ENCODE assay signal across 29 cellular contexts in genomic region chr7:130856866-130857265, GRCh38.
"Had no signal": no experiment of that assay in that cellular context is flagged by ENCODE, and none has a peak within 500 bp of the region (broad histone marks: within the 10 kb centered on the region; RNA-seq: fewer than 3 reads in every experiment).

No MANE protein-coding gene starts in this region.

- H3K4me3 Mint-ChIP-seq: naive thymus-derived CD4-positive, alpha-beta T cell; nephron; neural progenitor cell; stimulated activated effector memory CD8-positive, alpha-beta T cell treated with anti-CD3 and anti-CD28 coated beads, Interleukin-12 subunit alpha, Interleukin-12 subunit beta, amount 100 ng/mL, for 72 hours; type B pancreatic cell had no signal

- H3K27me3 ChIP-seq: esophagus muscularis mucosa, foreskin keratinocyte, heart right ventricle, left lung, neural progenitor cell, testis, tibial artery had no signal

- H3K4me1 Mint-ChIP-seq: naive thymus-derived CD4-positive, alpha-beta T cell; nephron; neural progenitor cell; stimulated activated effector memory CD8-positive, alpha-beta T cell treated with anti-CD3 and anti-CD28 coated beads, Interleukin-12 subunit alpha, Interleukin-12 subunit beta, amount 100 ng/mL, for 72 hours had no signal

- H3K27ac Mint-ChIP-seq: naive thymus-derived CD4-positive, alpha-beta T cell; nephron; neural progenitor cell; progenitor cell of endocrine pancreas; type B pancreatic cell had no signal

- H3K4me3 ChIP-seq: coronary artery, esophagus muscularis mucosa, heart right ventricle, left lung, neural progenitor cell, smooth muscle cell, testis, tibial artery had no signal

- H3K27ac ChIP-seq: coronary artery, esophagus muscularis mucosa, foreskin keratinocyte, heart right ventricle, left lung, neural progenitor cell, parathyroid adenoma, testis, tibial artery had no signal

- H3K4me2 ChIP-seq: neural progenitor cell, smooth muscle cell had no signal

- DNase-seq: dermis blood vessel endothelial cell; effector memory CD4-positive, alpha-beta T cell; foreskin keratinocyte; glutamatergic neuron; heart right ventricle; hippocampal formation; left cardiac atrium; left lung; mesendoderm; midbrain; naive thymus-derived CD4-positive, alpha-beta T cell; stimulated activated CD4-positive, alpha-beta T cell treated with anti-CD3 and anti-CD28 coated beads, Interleukin-12 subunit alpha, Interleukin-12 subunit beta, amount 100 ng/mL, for 4 hours; stimulated activated CD4-positive, alpha-beta T cell treated with anti-CD3 and anti-CD28 coated beads, Interleukin-2, amount 100 ng/mL, for 24 hours; stimulated activated CD4-positive, alpha-beta T cell treated with anti-CD3 and anti-CD28 coated beads, Interleukin-4, amount 100 ng/mL, for 24 hours; stimulated activated naive CD8-positive, alpha-beta T cell treated with anti-CD3 and anti-CD28 coated beads, Interleukin-15, Interleukin-2, amounts not matched to agents 100 U/mL and 50 U/mL, for 24 hours; substantia nigra; testis; tibial artery had no signal

- H3K36me3 ChIP-seq: neural progenitor cell had no signal

- H2AFZ ChIP-seq: neural progenitor cell, parathyroid adenoma had no signal

- FAIRE-seq: endothelial cell of umbilical vein, islet of Langerhans had no signal

- H3K9ac ChIP-seq: neural progenitor cell, parathyroid adenoma had no signal

- H3K4me1 ChIP-seq: esophagus muscularis mucosa, heart right ventricle, left lung, neural progenitor cell, parathyroid adenoma, testis, tibial artery had no signal

- H3K9me3 ChIP-seq: testis had no signal

- H3K79me2 ChIP-seq: parathyroid adenoma had no signal

- H3K36me3 Mint-ChIP-seq: neural progenitor cell; stimulated activated effector memory CD8-positive, alpha-beta T cell treated with anti-CD3 and anti-CD28 coated beads, Interleukin-12 subunit alpha, Interleukin-12 subunit beta, amount 100 ng/mL, for 72 hours; type B pancreatic cell had no signal

- H3K27me3 Mint-ChIP-seq: naive thymus-derived CD4-positive, alpha-beta T cell; progenitor cell of endocrine pancreas had no signal
